9 cellular contexts compared by ENCODE assay signal in the genomic region with DNA sequence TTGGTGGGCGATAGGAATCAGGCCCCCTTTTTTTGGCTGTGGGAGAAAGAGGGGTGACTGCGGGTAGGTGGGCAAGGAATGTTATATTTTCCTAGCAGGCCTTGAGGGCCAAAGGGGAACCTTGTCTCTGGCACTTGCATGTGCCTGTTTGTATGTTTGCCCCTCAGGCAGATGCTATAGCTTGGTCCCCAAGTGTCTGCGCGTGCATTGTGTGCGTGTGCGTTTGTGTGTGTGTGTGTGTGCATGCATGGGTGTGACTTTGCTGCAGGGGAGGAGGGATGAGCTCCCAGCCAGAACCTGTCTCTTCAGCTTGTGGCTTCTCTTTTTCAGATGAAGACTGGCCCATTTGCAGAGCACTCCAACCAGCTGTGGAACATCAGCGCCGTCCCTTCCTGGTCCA. TPM values are rescaled to one million over a fixed set of nuclear protein-coding genes. Genes with fewer than 3 reads are reported as not detected.
DNase-seq lines count a peak whose midpoint lies in the region; ATAC-seq and TF ChIP-seq lines count a peak whose summit lies in the region.
"Had no signal": no experiment of that assay in that cellular context is flagged by ENCODE, and none has a peak within 500 bp of the region (broad histone marks: within the 10 kb centered on the region; RNA-seq: fewer than 3 reads in every experiment).

No MANE protein-coding gene starts in this region.

- intact Hi-C loops in CD4-positive, alpha-beta memory T cell (cut with micrococcal nuclease) = no loop called here
- intact Hi-C loops in esophagus muscularis mucosa (cut with DNase I) (no loop called here), psoas muscle (cut with DNase I) (loop anchor here in 1 of 2 donors (10.0 kb wide), 1 partner anchor 643 kb away; no protein-coding TSS in a partner anchor), posterior vena cava (cut with DNase I) (loop anchor here (5.0 to 10.0 kb wide), 4 partner anchors 35 to 355 kb away; a partner anchor contains a TSS)

- H3K4me1 ChIP-seq in CD4-positive, alpha-beta memory T cell (ENCODE audit: insufficient read depth, low read length) = peaks cover 38% of the 10 kb centered on the region
- H3K4me1 ChIP-seq in RWPE2 (ENCODE audit: insufficient read depth, poor library complexity, severe bottlenecking) (peaks cover 36% of the 10 kb centered on the region), esophagus muscularis mucosa (peaks cover 90 to 98% (median 98%) of the 10 kb centered on the region in 4 donors), psoas muscle (peaks cover 79% of the 10 kb centered on the region)

- H3K9me3 Mint-ChIP-seq in CD4-positive, alpha-beta memory T cell = no peaks in the 10 kb centered on the region

- ATAC-seq in RWPE2 (ENCODE audit: low read depth) (no peak), psoas muscle (no peak), HG02798 (IDR thresholded peaks at IDR 0.05; ENCODE audit: poor library complexity, unreplicated experiment) (no peak)

- no peaks in the 10 kb centered on the region for H3K27me3 ChIP-seq in CD4-positive, alpha-beta memory T cell (ENCODE audit: insufficient read depth, low read length)
- H3K27me3 ChIP-seq in RWPE2 (ENCODE audit: insufficient read depth, poor library complexity, severe bottlenecking) = no peaks in the 10 kb centered on the region
- no peaks in the 10 kb centered on the region for H3K27me3 ChIP-seq in esophagus muscularis mucosa
- no peaks in the 10 kb centered on the region for H3K27me3 ChIP-seq in psoas muscle (ENCODE audit: insufficient read depth in 3 of 3, low read length in 2 of 3)

- TF ChIP-seq EP300 in esophagus muscularis mucosa (IDR thresholded peaks at IDR 0.05) = no peak

- peak overlapping the region in 4 of 7 donors; percentile 32 to 91 (median 49) for H3K27ac Mint-ChIP-seq in CD4-positive, alpha-beta memory T cell

- peaks cover 14 to 27% of the 10 kb centered on the region in 2 donors for H3K36me3 Mint-ChIP-seq in CD4-positive, alpha-beta memory T cell

- POLR2A ChIA-PET in CD4-positive, alpha-beta memory T cell (lab: Charles Lee; ENCODE audit: partially characterized antibody) = interaction anchor here (1.2 to 6.0 kb wide), 6 partner anchors 8 to 484 kb away, joined by 3 to 85 read pairs (median 10); a partner anchor contains a TSS

- H3K4me3 ChIP-seq in CD4-positive, alpha-beta memory T cell (ENCODE audit: low read length in 2 of 2) = no peak overlapping the region
- no peak overlapping the region for H3K4me3 ChIP-seq in RWPE2 (ENCODE audit: severe bottlenecking)
- peak overlapping the region; percentile 47 to 60 (median 58) for H3K4me3 ChIP-seq in esophagus muscularis mucosa
- peak overlapping the region; percentile 67 for H3K4me3 ChIP-seq in psoas muscle

- H3K27ac ChIP-seq in CD4-positive, alpha-beta memory T cell (ENCODE audit: low read depth, low read length) = no peak overlapping the region
- peak overlapping the region; percentile 100 for H3K27ac ChIP-seq in RWPE2 (ENCODE audit: poor library complexity, severe bottlenecking)
- peak overlapping the region; percentile 93 to 99 (median 98) for H3K27ac ChIP-seq in esophagus muscularis mucosa (replicated peaks in 1 of 4)
- H3K27ac ChIP-seq in psoas muscle = peak overlapping the region; percentile 98

- peak overlapping the region in 3 of 8 donors; percentile 17 to 25 (median 17) for H3K4me3 Mint-ChIP-seq in CD4-positive, alpha-beta memory T cell

- no peak for DNase-seq in CD4-positive, alpha-beta memory T cell
- DNase-seq in RWPE2 (ENCODE audit: low spot score) = no peak
- no peak for DNase-seq in esophagus muscularis mucosa (ENCODE audit: extremely low spot score)
- DNase-seq in psoas muscle = no peak
- no peak for DNase-seq in Kasumi-1 (lab: John Stamatoyannopoulos, UW)
- no peak for DNase-seq in posterior vena cava (ENCODE audit: low spot score)
- DNase-seq in NCI-H510A treated with DMSO at 0.1 percent for 48 hours (lab: John Stamatoyannopoulos, UW) = no peak
- DNase-seq: NCI-H1436 treated with DMSO at 0.1 percent for 48 hours had no signal

- no peaks in the 10 kb centered on the region for H3K27me3 Mint-ChIP-seq in CD4-positive, alpha-beta memory T cell

- no peaks in the 10 kb centered on the region for H3K9me3 ChIP-seq in CD4-positive, alpha-beta memory T cell (ENCODE audit: control insufficient read depth in 1 of 2, low read length in 2 of 2)
- H3K9me3 ChIP-seq in RWPE2 (ENCODE audit: severe bottlenecking) (no peaks in the 10 kb centered on the region), esophagus muscularis mucosa (no peaks in the 10 kb centered on the region), psoas muscle (no peaks in the 10 kb centered on the region)

- H3K4me1 Mint-ChIP-seq in CD4-positive, alpha-beta memory T cell = peaks cover 15 to 37% (median 29%) of the 10 kb centered on the region in 4 donors

- no peak for TF ChIP-seq CTCF in RWPE2 (IDR thresholded peaks at IDR 0.05; ENCODE audit: poor library complexity, severe bottlenecking)
- TF ChIP-seq CTCF in esophagus muscularis mucosa (IDR thresholded peaks at IDR 0.05) = no peak
- no peak for TF ChIP-seq CTCF in psoas muscle (IDR thresholded peaks at IDR 0.05)

- peaks cover 25% of the 10 kb centered on the region for H3K36me3 ChIP-seq in CD4-positive, alpha-beta memory T cell (ENCODE audit: insufficient read depth, low read length)
- H3K36me3 ChIP-seq in RWPE2 (ENCODE audit: low read depth) (peaks cover 44% of the 10 kb centered on the region), esophagus muscularis mucosa (peaks cover 0 to 22% (median 17%) of the 10 kb centered on the region in 4 donors), psoas muscle (ENCODE audit: insufficient read depth in 1 of 2, low read depth in 1 of 2) (peaks cover 0 to 33% of the 10 kb centered on the region in 2 donors)

- whole genome bisulfite sequencing in esophagus muscularis mucosa = 31% methylated on average over 8 of the region's 8 CpGs
- 34 to 42% (median 37%) methylated on average over 8 of the region's 8 CpGs for WGBS in psoas muscle, 3 donors

- TF ChIP-seq POLR2A in esophagus muscularis mucosa (IDR thresholded peaks at IDR 0.05; ENCODE audit: low read depth) = no peak

- CTCF ChIA-PET in CD4-positive, alpha-beta memory T cell (lab: Charles Lee; ENCODE audit: partially characterized antibody) = interaction anchor here (0.6 to 10.5 kb wide), 25 partner anchors 11 to 649 kb away, joined by 3 to 151 read pairs (median 5); a partner anchor contains a TSS

RNA-seq across cellular contexts. Expression of a gene that starts 30.9 kb away (rescaled TPM):
- total RNA-seq in CD4-positive, alpha-beta memory T cell = 10 to 100 TPM; 49.0 to 51.3 TPM
- polyA plus RNA-seq in CD4-positive, alpha-beta memory T cell = 10 to 100 TPM; 10.8 to 14.1 TPM
- total RNA-seq in esophagus muscularis mucosa = 10 to 100 TPM; 57.7 to 91.9 (median 77.4) TPM
- 100 to 1,000 TPM in 2 of 4 donors, 10 to 100 TPM in 2; 95.1 to 110 (median 102) TPM for total RNA-seq in psoas muscle
- 100 to 1,000 TPM in 1 of 3 donors, 10 to 100 TPM in 2; 54.1 to 109 (median 83.1) TPM for polyA plus RNA-seq in psoas muscle
- 100 to 1,000 TPM in 1 of 2 donors, 10 to 100 TPM in 1; 82.4 to 100 TPM for total RNA-seq in posterior vena cava

RNA-seq across cellular contexts. Expression of a gene that starts 31.5 kb away (rescaled TPM):
- total RNA-seq in CD4-positive, alpha-beta memory T cell = 10 to 100 TPM; 11.2 to 12.4 TPM
- polyA plus RNA-seq in CD4-positive, alpha-beta memory T cell = 10 to 100 TPM in 1 of 2 donors, 1 to 10 TPM in 1; 8.7 to 21.0 TPM
- total RNA-seq in esophagus muscularis mucosa (100 to 1,000 TPM in 2 of 4 donors, 10 to 100 TPM in 2; 73.9 to 117 (median 92.2) TPM), psoas muscle (100 to 1,000 TPM; 123 to 229 (median 164) TPM), posterior vena cava (10 to 100 TPM; 53.8 to 59.5 TPM)
- polyA plus RNA-seq in psoas muscle = 100 to 1,000 TPM in 2 of 3 donors, 10 to 100 TPM in 1; 88.7 to 106 (median 100) TPM

RNA-seq across cellular contexts. Expression of a gene that starts 35.9 kb away (rescaled TPM):
- 1 to 10 TPM; 3.1 to 3.6 TPM for total RNA-seq in CD4-positive, alpha-beta memory T cell
- under 1 TPM; 0.07 to 0.08 TPM for polyA plus RNA-seq in CD4-positive, alpha-beta memory T cell
- total RNA-seq in esophagus muscularis mucosa (10 to 100 TPM in 3 of 4 donors, 1 to 10 TPM in 1; 5.0 to 24.2 (median 12.9) TPM), psoas muscle (1 to 10 TPM; 1.7 to 4.5 (median 3.4) TPM), posterior vena cava (10 to 100 TPM; 23.5 to 35.0 TPM)
- 1 to 10 TPM; 1.4 to 8.3 (median 3.0) TPM for polyA plus RNA-seq in psoas muscle

Comparison
In these comparisons a context has a peak if more than half of its experiments do, and no peak if none do; other contexts are left out.
1. H3K4me3 ChIP-seq: peak in esophagus muscularis mucosa (4 of 4) and psoas muscle (single experiment); none in CD4-positive, alpha-beta memory T cell (0 of 2) and RWPE2 (single experiment).
2. RNA of a gene that starts 31.5 kb away (total RNA-seq): 123 to 229 TPM in psoas muscle, 73.9 to 117 TPM in esophagus muscularis mucosa and 53.8 to 59.5 TPM in posterior vena cava; 11.2 to 12.4 TPM in CD4-positive, alpha-beta memory T cell; every median in the first group is over 4 times any median in the second.
3. intact Hi-C loops: an anchor here in posterior vena cava (5.0 to 10.0 kb wide); none called in CD4-positive, alpha-beta memory T cell and esophagus muscularis mucosa.